In genomic region chr4:29309050-29309449, GRCh38 we compare ENCODE assay signal across 19 cellular contexts.
A peak's percentile ranks its signal among the peaks of the same experiment; 100 is the strongest.
DNase-seq lines count a peak whose midpoint lies in the region; FAIRE-seq and TF ChIP-seq lines count a peak whose summit lies in the region.
"Had no signal": no experiment of that assay in that cellular context is flagged by ENCODE, and none has a peak within 500 bp of the region (broad histone marks: within the 10 kb centered on the region; RNA-seq: fewer than 3 reads in every experiment).

No MANE protein-coding gene starts in this region.

- DNase-seq in H54 (ENCODE audit: insufficient read length, low spot score) (no peak), RPMI7951 (ENCODE audit: low read depth) (peak; percentile 0), dermis blood vessel endothelial cell (peak; percentile 80), skeletal muscle cell (ENCODE audit: low read depth) (peak; percentile 49), left ventricle myocardium inferior (no peak), RCC 7860 (ENCODE audit: low spot score) (no peak)
- no peak for DNase-seq in activated CD4-positive, alpha-beta T cell treated with anti-CD3 and anti-CD28 coated beads, Interleukin-2, amount 10 ng/mL, durations not matched to agents 7 days and 5 days
- DNase-seq: activated CD4-positive, alpha-beta T cell treated with anti-CD3 and anti-CD28 coated beads for 4 hours; activated CD8-positive, alpha-beta memory T cell treated with anti-CD3 and anti-CD28 coated beads, Interleukin-2, amount 50 U/mL, for 4 hours; AML-193; caudate nucleus; heart left ventricle; NCI-H1417 treated with DMSO at 0.1 percent for 48 hours; NCI-H774; nucleus accumbens; RPMI8226; SW 1271 had no signal

- H3K27ac Mint-ChIP-seq in activated CD4-positive, alpha-beta T cell treated with anti-CD3 and anti-CD28 coated beads, Interleukin-2, amount 10 ng/mL, durations not matched to agents 7 days and 5 days, result no peak overlapping the region
- H3K27ac Mint-ChIP-seq: GM23338 had no signal

- no peaks in the 10 kb centered on the region for H3K36me3 ChIP-seq in left ventricle myocardium inferior
- H3K36me3 ChIP-seq: heart left ventricle, thoracic aorta had no signal

- H3K4me1 Mint-ChIP-seq in activated CD4-positive, alpha-beta T cell treated with anti-CD3 and anti-CD28 coated beads, Interleukin-2, amount 10 ng/mL, durations not matched to agents 7 days and 5 days, result no peaks in the 10 kb centered on the region
- H3K4me1 Mint-ChIP-seq: GM23338 had no signal

- TF ChIP-seq CTCF in left ventricle myocardium inferior (IDR thresholded peaks at IDR 0.05; ENCODE audit: borderline replicate concordance), result no peak

- H3K27ac ChIP-seq in left ventricle myocardium inferior (replicated peaks), result no peak overlapping the region
- H3K27ac ChIP-seq: heart left ventricle, thoracic aorta had no signal

- H3K27me3 ChIP-seq in left ventricle myocardium inferior (ENCODE audit: low read depth), result no peaks in the 10 kb centered on the region
- H3K27me3 ChIP-seq: heart left ventricle had no signal

- CTCF ChIA-PET in activated CD4-positive, alpha-beta T cell treated with anti-CD3 and anti-CD28 coated beads, Interleukin-2, amount 10 ng/mL, durations not matched to agents 7 days and 5 days (lab: Charles Lee), result no interaction called here

- FAIRE-seq in H54 (lab: Jason Lieb, UNC) (peak; percentile 65), RCC 7860 (lab: Jason Lieb, UNC) (no peak)

- no peaks in the 10 kb centered on the region for H3K9me3 ChIP-seq in left ventricle myocardium inferior (replicated peaks)
- H3K9me3 ChIP-seq: heart left ventricle, thoracic aorta had no signal

- no peaks in the 10 kb centered on the region for H3K4me1 ChIP-seq in left ventricle myocardium inferior
- H3K4me1 ChIP-seq: heart left ventricle had no signal

- H3K4me3 ChIP-seq in skeletal muscle cell (ENCODE audit: low read depth, low read length), result no peak overlapping the region
- H3K4me3 ChIP-seq in left ventricle myocardium inferior, result no peak overlapping the region
- H3K4me3 ChIP-seq: GM23338, heart left ventricle, thoracic aorta had no signal

- POLR2A ChIA-PET in activated CD4-positive, alpha-beta T cell treated with anti-CD3 and anti-CD28 coated beads, Interleukin-2, amount 10 ng/mL, durations not matched to agents 7 days and 5 days (lab: Charles Lee), result no interaction called here

- no peak for TF ChIP-seq POLR2A in H54 (IDR thresholded peaks at IDR 0.05; ENCODE audit: low read depth, low read length)

- H3K27me3 Mint-ChIP-seq in activated CD4-positive, alpha-beta T cell treated with anti-CD3 and anti-CD28 coated beads, Interleukin-2, amount 10 ng/mL, durations not matched to agents 7 days and 5 days, result no peaks in the 10 kb centered on the region

- no peaks in the 10 kb centered on the region for H3K36me3 Mint-ChIP-seq in activated CD4-positive, alpha-beta T cell treated with anti-CD3 and anti-CD28 coated beads, Interleukin-2, amount 10 ng/mL, durations not matched to agents 7 days and 5 days (ENCODE audit: low read depth)

- intact Hi-C loops in left ventricle myocardium inferior (cut with micrococcal nuclease), result no loop called here

- no peak overlapping the region for H3K4me3 Mint-ChIP-seq in activated CD4-positive, alpha-beta T cell treated with anti-CD3 and anti-CD28 coated beads, Interleukin-2, amount 10 ng/mL, durations not matched to agents 7 days and 5 days
- H3K4me3 Mint-ChIP-seq: GM23338 had no signal

- peaks cover 4% of the 10 kb centered on the region for H3K9me3 Mint-ChIP-seq in activated CD4-positive, alpha-beta T cell treated with anti-CD3 and anti-CD28 coated beads, Interleukin-2, amount 10 ng/mL, durations not matched to agents 7 days and 5 days
- H3K9me3 Mint-ChIP-seq: GM23338 had no signal

Comparison
In these comparisons a context has a peak if more than half of its experiments do, and no peak if none do; other contexts are left out.
1. DNase-seq: peak in RPMI7951 (single experiment), dermis blood vessel endothelial cell (single experiment) and skeletal muscle cell (single experiment); none in H54 (single experiment), activated CD4-positive, alpha-beta T cell treated with anti-CD3 and anti-CD28 coated beads, Interleukin-2, amount 10 ng/mL, durations not matched to agents 7 days and 5 days (single experiment), left ventricle myocardium inferior (single experiment) and RCC 7860 (single experiment).